ENCODE assay signal across 11 cellular contexts in the genomic region with DNA sequence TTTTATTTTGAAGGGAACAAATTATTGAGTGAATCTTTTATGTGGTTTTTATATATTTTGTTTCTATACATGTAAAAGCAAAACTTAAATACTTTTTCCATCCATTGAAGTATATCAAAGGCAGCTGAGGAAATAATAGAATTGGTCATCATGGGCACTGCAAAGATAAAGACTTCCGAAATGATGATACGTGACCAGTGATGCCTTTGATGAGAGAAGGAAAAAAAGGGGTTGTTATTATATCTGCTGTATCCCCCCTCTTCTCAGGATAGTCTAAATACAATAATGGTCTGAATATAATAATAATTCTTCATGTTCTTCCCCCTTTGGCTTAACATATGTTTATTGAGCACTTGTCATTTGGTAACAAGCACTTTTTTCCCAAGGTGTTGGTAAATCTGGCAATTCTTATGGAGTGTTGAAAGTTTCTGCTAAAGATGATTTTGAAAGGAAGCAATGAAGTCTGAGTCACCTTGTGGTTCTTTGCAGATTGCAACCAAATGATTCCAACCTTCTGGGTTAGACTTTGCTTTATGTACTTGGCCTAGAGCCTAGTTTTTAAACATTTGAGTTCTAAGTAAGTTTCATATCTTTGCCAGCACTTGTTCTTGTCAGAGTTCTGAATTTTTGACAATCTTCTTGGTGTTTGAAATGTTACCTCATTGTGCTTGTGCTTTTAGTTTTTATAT.
DNase-seq lines count a peak whose midpoint lies in the region; ATAC-seq and TF ChIP-seq lines count a peak whose summit lies in the region.
"Had no signal": no experiment of that assay in that cellular context is flagged by ENCODE, and none has a peak within 500 bp of the region (broad histone marks: within the 10 kb centered on the region; RNA-seq: fewer than 3 reads in every experiment).

No MANE protein-coding gene starts in this region.

- H3K4me3 ChIP-seq in AG04449 (ENCODE audit: low read depth, low read length) = no peak overlapping the region
- no peak overlapping the region for H3K4me3 ChIP-seq in gastroesophageal sphincter

- H3K36me3 ChIP-seq in gastroesophageal sphincter = peaks cover 0 to 38% of the 10 kb centered on the region in 2 donors

- no peaks in the 10 kb centered on the region for H3K27me3 ChIP-seq in gastroesophageal sphincter

- CTCF ChIA-PET in AG04449 (lab: Yijun Ruan, JAX) = interaction anchor here (1.1 kb wide), 2 partner anchors 495 to 602 kb away, joined by 3 read pairs; no protein-coding TSS in a partner anchor

- no peaks in the 10 kb centered on the region for H3K9me3 ChIP-seq in gastroesophageal sphincter

- no peak overlapping the region for H3K4me3 Mint-ChIP-seq in activated naive CD8-positive, alpha-beta T cell treated with anti-CD3 and anti-CD28 coated beads for 36 hours

- 79 to 88% methylated on average over 2 of the region's 2 CpGs for WGBS in gastroesophageal sphincter (ENCODE audit: low coverage in 1 of 2), 2 donors

- peak overlapping the region; percentile 72 for H3K27ac Mint-ChIP-seq in activated naive CD8-positive, alpha-beta T cell treated with anti-CD3 and anti-CD28 coated beads for 36 hours

- DNase-seq in AG04449 (ENCODE audit: low read depth, low spot score) = peak; percentile 59
- peak; percentile 87 for DNase-seq in HCEC 1CT
- DNase-seq in activated naive CD8-positive, alpha-beta T cell treated with anti-CD3 and anti-CD28 coated beads for 36 hours = no peak
- DNase-seq in hepatic stellate cell (ENCODE audit: low spot score) = peak; percentile 16
- no peak for DNase-seq in activated CD8-positive, alpha-beta memory T cell treated with anti-CD3 and anti-CD28 coated beads for 24 hours
- DNase-seq in NCI-H1048 (lab: John Stamatoyannopoulos, UW) = no peak
- DNase-seq: NCI-H1436; SIG-M5; stimulated activated CD4-positive, alpha-beta T cell treated with anti-CD3 and anti-CD28 coated beads, Interleukin-4, amount 100 ng/mL, for 1 hour had no signal

- TF ChIP-seq POLR2A in gastroesophageal sphincter (IDR thresholded peaks at IDR 0.05) = no peak

- peaks cover 8% of the 10 kb centered on the region for H3K36me3 Mint-ChIP-seq in activated naive CD8-positive, alpha-beta T cell treated with anti-CD3 and anti-CD28 coated beads for 36 hours

- peaks cover 21% of the 10 kb centered on the region for H3K4me1 Mint-ChIP-seq in activated naive CD8-positive, alpha-beta T cell treated with anti-CD3 and anti-CD28 coated beads for 36 hours

- H3K27me3 Mint-ChIP-seq in activated naive CD8-positive, alpha-beta T cell treated with anti-CD3 and anti-CD28 coated beads for 36 hours = no peaks in the 10 kb centered on the region

- no peaks in the 10 kb centered on the region for H3K9me3 Mint-ChIP-seq in activated naive CD8-positive, alpha-beta T cell treated with anti-CD3 and anti-CD28 coated beads for 36 hours

- TF ChIP-seq CTCF in AG04449 (IDR thresholded peaks at IDR 0.05; ENCODE audit: insufficient read depth, low read length, missing control alignments) (no peak), gastroesophageal sphincter (IDR thresholded peaks at IDR 0.05) (no peak)

- ATAC-seq in gastroesophageal sphincter (no peak), HG03045 (IDR thresholded peaks at IDR 0.05; ENCODE audit: unreplicated experiment) (no peak)

- TF ChIP-seq EP300 in gastroesophageal sphincter (IDR thresholded peaks at IDR 0.05) = no peak

- POLR2A ChIA-PET in AG04449 (lab: Yijun Ruan, JAX) = no interaction called here

- no peak overlapping the region for H3K27ac ChIP-seq in gastroesophageal sphincter

- H3K4me1 ChIP-seq in gastroesophageal sphincter = peaks cover 0 to 5% (median 0%) of the 10 kb centered on the region in 3 donors

Comparison
In these comparisons a context has a peak if more than half of its experiments do, and no peak if none do; other contexts are left out.
1. DNase-seq: peak in AG04449 (single experiment), HCEC 1CT (single experiment) and hepatic stellate cell (single experiment); none in activated naive CD8-positive, alpha-beta T cell treated with anti-CD3 and anti-CD28 coated beads for 36 hours (single experiment), activated CD8-positive, alpha-beta memory T cell treated with anti-CD3 and anti-CD28 coated beads for 24 hours (single experiment) and NCI-H1048 (single experiment).